ENCODE assay signal across 19 cellular contexts in the genomic region with DNA sequence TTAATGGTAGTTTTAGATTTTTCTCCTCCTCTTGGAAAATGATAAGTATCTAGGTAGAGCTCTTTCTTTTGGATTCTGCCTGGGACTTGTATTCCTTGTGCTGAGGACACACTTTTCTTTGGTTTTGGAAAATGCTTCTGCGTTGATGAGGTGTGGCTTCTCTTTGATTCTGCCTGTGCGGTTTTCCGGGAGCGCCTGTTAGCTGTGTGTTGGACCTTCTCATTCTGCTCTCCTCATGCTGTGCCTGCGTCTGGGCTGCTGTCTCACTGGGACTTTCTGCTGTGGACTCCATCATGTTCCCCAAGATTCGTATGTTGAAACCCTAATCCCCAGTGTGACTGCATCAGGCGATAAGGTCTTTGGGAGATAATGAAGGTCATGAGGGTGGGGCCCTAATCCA. TPM values are rescaled to one million over a fixed set of nuclear protein-coding genes. Genes with fewer than 3 reads are reported as not detected.
DNase-seq lines count a peak whose midpoint lies in the region; ATAC-seq, FAIRE-seq and TF ChIP-seq lines count a peak whose summit lies in the region.
"Had no signal": no experiment of that assay in that cellular context is flagged by ENCODE, and none has a peak within 500 bp of the region (broad histone marks: within the 10 kb centered on the region; RNA-seq: fewer than 3 reads in every experiment).

No MANE protein-coding gene starts in this region.

- H3K9me3 ChIP-seq in left ventricle myocardium inferior (replicated peaks) (peaks cover 14% of the 10 kb centered on the region), HepG2 (ENCODE audit: low read length) (peaks cover 16% of the 10 kb centered on the region), aorta (ENCODE audit: control insufficient read depth, low read length) (peaks cover 5% of the 10 kb centered on the region)

- no peaks in the 10 kb centered on the region for H3K4me1 Mint-ChIP-seq in chondrocyte (ENCODE audit: low read depth)
- H3K4me1 Mint-ChIP-seq: IgD-negative memory B cell had no signal

- BruUV-seq in HepG2 (replicated peaks; lab: Mats Ljungman, UMichigan), result no TSS peak

- H4K20me1 ChIP-seq in HepG2 (ENCODE audit: insufficient read depth, low read length), result no peaks in the 10 kb centered on the region
- H4K20me1 ChIP-seq: BLaER1 had no signal

- H3K4me3 ChIP-seq in left ventricle myocardium inferior, result no peak overlapping the region
- no peak overlapping the region for H3K4me3 ChIP-seq in HepG2 (replicated peaks in 1 of 3; ENCODE audit: insufficient read depth in 1 of 3, low read depth in 2 of 3, low read length in 3 of 3)
- no peak overlapping the region for H3K4me3 ChIP-seq in aorta (ENCODE audit: low read length in 2 of 2)
- H3K4me3 ChIP-seq: BLaER1, GM23248 had no signal

- no peaks in the 10 kb centered on the region for H3K79me2 ChIP-seq in HepG2 (ENCODE audit: insufficient read depth, low read length)

- no peaks in the 10 kb centered on the region for H3K27me3 Mint-ChIP-seq in chondrocyte (ENCODE audit: low read depth)
- H3K27me3 Mint-ChIP-seq: IgD-negative memory B cell had no signal

- CTCF ChIA-PET in HepG2 (lab: Yijun Ruan, JAX; ENCODE audit: low intra/inter-chr PET ratio, low total read pairs), result no interaction called here

- no peaks in the 10 kb centered on the region for H3K27me3 ChIP-seq in left ventricle myocardium inferior (ENCODE audit: low read depth)
- no peaks in the 10 kb centered on the region for H3K27me3 ChIP-seq in HepG2 (ENCODE audit: control insufficient read depth in 1 of 2, insufficient read depth in 2 of 2, low read length in 2 of 2)
- no peaks in the 10 kb centered on the region for H3K27me3 ChIP-seq in aorta (ENCODE audit: control insufficient read depth in 1 of 2, insufficient read depth in 2 of 2, low read length in 1 of 2)
- H3K27me3 ChIP-seq: BLaER1 had no signal

- peaks cover 29% of the 10 kb centered on the region for H3K36me3 Mint-ChIP-seq in chondrocyte (ENCODE audit: low read depth)

- H3K4me1 ChIP-seq in left ventricle myocardium inferior, result no peaks in the 10 kb centered on the region
- 0 out of 2 replicates have a peak, but pooled peaks cover 6% of the 10 kb centered on the region for H3K4me1 ChIP-seq in HepG2 (ENCODE audit: insufficient read depth, low read length)
- no peaks in the 10 kb centered on the region for H3K4me1 ChIP-seq in aorta (ENCODE audit: control insufficient read depth in 1 of 2, insufficient read depth in 2 of 2, low read length in 2 of 2)

- peak; percentile 51 for DNase-seq in cardiac septum (ENCODE audit: low spot score)
- no peak for DNase-seq in left ventricle myocardium inferior
- peak; percentile 51 for DNase-seq in chondrocyte (ENCODE audit: low spot score)
- DNase-seq in HepG2 (ENCODE audit: low spot score), result no peak
- DNase-seq in aorta, result peak; percentile 20 to 21
- no peak for DNase-seq in activated naive CD4-positive, alpha-beta T cell treated with Interleukin-2 at 50 U/mL for 16 hours
- no peak for DNase-seq in NAMALWA (ENCODE audit: low spot score)
- DNase-seq in effector CD4-positive, alpha-beta T cell, result no peak
- DNase-seq: 8988T; Calu3; CD8-positive, alpha-beta T cell; DMS79 treated with DMSO at 0.1 percent for 48 hours; GF-D8; GM23248; H7 had no signal

- ATAC-seq in HepG2 (no peak), aorta (ENCODE audit: low FRiP score) (no peak)
- ATAC-seq: CD8-positive, alpha-beta T cell; HCT116 had no signal

- intact Hi-C loops in cardiac septum (cut with DNase I) (no loop called here), left ventricle myocardium inferior (cut with micrococcal nuclease) (no loop called here), HepG2 (cut with micrococcal nuclease; ENCODE audit: unreplicated experiment) (no loop called here), aorta (cut with DNase I) (no loop called here)

- H3K4me3 Mint-ChIP-seq in chondrocyte (ENCODE audit: unreplicated experiment), result no peak overlapping the region
- H3K4me3 Mint-ChIP-seq: CD8-positive, alpha-beta T cell; IgD-negative memory B cell had no signal

- H3K36me3 ChIP-seq in left ventricle myocardium inferior (peaks cover 70% of the 10 kb centered on the region), HepG2 (replicated peaks in 1 of 2; ENCODE audit: control insufficient read depth in 1 of 2, insufficient read depth in 2 of 2, low read length in 2 of 2) (peaks cover 8 to 21% of the 10 kb centered on the region in 2 experiments; a peak in 4 of 5 replicates), aorta (ENCODE audit: control insufficient read depth in 1 of 2, insufficient read depth in 2 of 2, low read length in 1 of 2) (peaks cover 0 to 6% of the 10 kb centered on the region in 2 donors)

- H3K9me3 Mint-ChIP-seq in chondrocyte (ENCODE audit: low read depth), result peaks cover 10% of the 10 kb centered on the region
- H3K9me3 Mint-ChIP-seq: CD8-positive, alpha-beta T cell had no signal

- no peak overlapping the region for H3K27ac Mint-ChIP-seq in chondrocyte (ENCODE audit: unreplicated experiment)
- H3K27ac Mint-ChIP-seq: CD8-positive, alpha-beta T cell had no signal

- no peak for TF ChIP-seq RAD21 in HepG2 (CRISPR knock-in tag; IDR thresholded peaks at IDR 0.05)

- no peak for TF ChIP-seq CTCF in left ventricle myocardium inferior (IDR thresholded peaks at IDR 0.05; ENCODE audit: borderline replicate concordance)
- no peak for TF ChIP-seq CTCF in chondrocyte (IDR thresholded peaks at IDR 0.05)
- no peak for TF ChIP-seq CTCF in HepG2 (CRISPR knock-in tag; IDR thresholded peaks at IDR 0.05)

- 100% methylated on average over 6 of the region's 7 CpGs for WGBS in HepG2 (ENCODE audit: low lambda C conversion rate)
- 97 to 98% methylated on average over 7 of the region's 7 CpGs for WGBS in aorta, 2 donors

- in situ Hi-C loops in HepG2 (cut with HindIII; ENCODE audit: extremely low pct_ligation_motif_present, low pct_unique_long_range_greater_than_20kb), result no loop called here

- H3K9ac ChIP-seq in HepG2 (ENCODE audit: insufficient read depth, low read depth, low read length), result no peak overlapping the region
- H3K9ac ChIP-seq: BLaER1, GM23248 had no signal

- H3K4me2 ChIP-seq in HepG2 (ENCODE audit: low read depth, low read length), result no peak overlapping the region
- H3K4me2 ChIP-seq: BLaER1 had no signal

- POLR2A ChIA-PET in HepG2 (lab: Yijun Ruan, JAX), result no interaction called here

- TF ChIP-seq EP300 in HepG2 (IDR thresholded peaks at IDR 0.05; ENCODE audit: low read depth in 2 of 2, low read length in 2 of 2), result no peak
- no peak for TF ChIP-seq EP300 in HepG2 (CRISPR knock-in tag; IDR thresholded peaks at IDR 0.05; ENCODE audit: borderline replicate concordance)

- H3K27ac ChIP-seq in left ventricle myocardium inferior (replicated peaks) (no peak overlapping the region), HepG2 (ENCODE audit: extremely low read length, insufficient read depth, low read length) (no peak overlapping the region), aorta (ENCODE audit: low read depth in 1 of 2, low read length in 2 of 2) (no peak overlapping the region)
- H3K27ac ChIP-seq: BLaER1, GM23248 had no signal

- no peak for TF ChIP-seq POLR2A in HepG2 (IDR thresholded peaks at IDR 0.05; ENCODE audit: insufficient read depth in 1 of 2, low read depth in 2 of 2, low read length in 2 of 2)

- no peak for FAIRE-seq in HepG2 (lab: Jason Lieb, UNC)
- FAIRE-seq: HTR-8/SVneo had no signal

- H2AFZ ChIP-seq in HepG2 (ENCODE audit: low read length), result no peak overlapping the region
- H2AFZ ChIP-seq: GM23248 had no signal

RNA-seq across cellular contexts. Expression of a gene that starts 21.0 kb away (rescaled TPM):
- 11.5 TPM for total RNA-seq in cardiac septum
- total RNA-seq in left ventricle myocardium inferior, result 11.7 TPM
- 25.0 to 25.7 TPM (median 25.3 TPM) in 3 replicates for total RNA-seq in chondrocyte
- 31.4 and 43.4 TPM in 2 replicates for total RNA-seq in HepG2 (2016; rRNA removed; fragmentation: Illumina TruSeq; extraction: Trizol)
- 9.1 and 10.6 TPM in 2 replicates for total RNA-seq in HepG2 (2016; cell fraction: cytosol; rRNA removed; fragmentation: Illumina TruSeq; extraction: Trizol; ENCODE audit: low read depth)
- total RNA-seq in HepG2 (2016; cell fraction: insoluble cytoplasmic fraction; rRNA removed; fragmentation: Illumina TruSeq; extraction: Trizol), result 30.8 and 45.5 TPM in 2 replicates
- 23.1 and 25.3 TPM in 2 replicates for total RNA-seq in HepG2 (2016; cell fraction: membrane; rRNA removed; fragmentation: Illumina TruSeq; extraction: Trizol)
- 12.4 and 14.4 TPM in 2 replicates for total RNA-seq in HepG2 (2016; cell fraction: nucleus; rRNA removed; fragmentation: Illumina TruSeq; extraction: Trizol)
- 18.7 and 21.6 TPM in 2 replicates for polyA plus RNA-seq in HepG2 (2011; rRNA removed)
- polyA plus RNA-seq in HepG2 (2011; cell fraction: cytosol; rRNA removed), result 19.8 and 22.2 TPM in 2 replicates
- polyA plus RNA-seq in HepG2 (2011; cell fraction: nucleus; rRNA removed), result 12.8 and 14.0 TPM in 2 replicates
- 13.3 and 16.8 TPM in 2 replicates for polyA plus RNA-seq in HepG2 (2012)
- polyA plus RNA-seq in HepG2 (2016; cell fraction: cytosol; fragmentation: Illumina TruSeq; extraction: Trizol; ENCODE audit: low read depth), result 4.2 and 5.1 TPM in 2 replicates
- 37.9 and 38.1 TPM in 2 replicates for polyA plus RNA-seq in HepG2 (2016; cell fraction: insoluble cytoplasmic fraction; fragmentation: Illumina TruSeq; extraction: Trizol; ENCODE audit: low read depth)
- polyA plus RNA-seq in HepG2 (2016; cell fraction: membrane; fragmentation: Illumina TruSeq; extraction: Trizol; ENCODE audit: low read depth), result 11.1 and 13.7 TPM in 2 replicates
- 24.6 and 27.6 TPM in 2 replicates for polyA plus RNA-seq in HepG2 (2016; cell fraction: nucleus; fragmentation: Illumina TruSeq; extraction: Trizol; ENCODE audit: insufficient read depth, low read depth)
- 23.0 and 28.7 TPM in 2 replicates for polyA minus RNA-seq in HepG2 (2011; rRNA and poly(A)+ RNA removed; ENCODE audit: low replicate concordance)
- 11.2 and 12.0 TPM in 2 replicates for polyA minus RNA-seq in HepG2 (2011; cell fraction: cytosol; rRNA and poly(A)+ RNA removed)
- polyA minus RNA-seq in HepG2 (2011; cell fraction: nucleus; rRNA and poly(A)+ RNA removed), result 6.7 and 8.5 TPM in 2 replicates
- 10 to 100 TPM; 16.7 to 19.8 TPM for total RNA-seq in aorta
- 10 to 100 TPM; 12.6 to 15.6 TPM for polyA plus RNA-seq in aorta

RNA-seq across cellular contexts. Expression of a gene that starts 21.8 kb away (rescaled TPM):
- 2.9 TPM for total RNA-seq in cardiac septum
- 3.3 TPM for total RNA-seq in left ventricle myocardium inferior
- 5.8 to 8.2 TPM (median 7.3 TPM) in 3 replicates for total RNA-seq in chondrocyte
- 8.7 and 9.3 TPM in 2 replicates for total RNA-seq in HepG2 (2016; rRNA removed; fragmentation: Illumina TruSeq; extraction: Trizol)
- total RNA-seq in HepG2 (2016; cell fraction: cytosol; rRNA removed; fragmentation: Illumina TruSeq; extraction: Trizol; ENCODE audit: low read depth), result 1.4 and 1.6 TPM in 2 replicates
- total RNA-seq in HepG2 (2016; cell fraction: insoluble cytoplasmic fraction; rRNA removed; fragmentation: Illumina TruSeq; extraction: Trizol), result 8.7 and 9.2 TPM in 2 replicates
- total RNA-seq in HepG2 (2016; cell fraction: membrane; rRNA removed; fragmentation: Illumina TruSeq; extraction: Trizol), result 4.1 and 4.7 TPM in 2 replicates
- 5.0 and 6.1 TPM in 2 replicates for total RNA-seq in HepG2 (2016; cell fraction: nucleus; rRNA removed; fragmentation: Illumina TruSeq; extraction: Trizol)
- polyA plus RNA-seq in HepG2 (2011; rRNA removed), result 4.6 and 4.8 TPM in 2 replicates
- 3.6 and 3.7 TPM in 2 replicates for polyA plus RNA-seq in HepG2 (2011; cell fraction: cytosol; rRNA removed)
- 7.8 and 8.5 TPM in 2 replicates for polyA plus RNA-seq in HepG2 (2011; cell fraction: nucleus; rRNA removed)
- 3.3 and 3.7 TPM in 2 replicates for polyA plus RNA-seq in HepG2 (2012)
- polyA plus RNA-seq in HepG2 (2016; cell fraction: cytosol; fragmentation: Illumina TruSeq; extraction: Trizol; ENCODE audit: low read depth), result 0.69 and 0.75 TPM in 2 replicates
- polyA plus RNA-seq in HepG2 (2016; cell fraction: insoluble cytoplasmic fraction; fragmentation: Illumina TruSeq; extraction: Trizol; ENCODE audit: low read depth), result 6.4 and 7.8 TPM in 2 replicates
- 1.5 and 1.9 TPM in 2 replicates for polyA plus RNA-seq in HepG2 (2016; cell fraction: membrane; fragmentation: Illumina TruSeq; extraction: Trizol; ENCODE audit: low read depth)
- polyA plus RNA-seq in HepG2 (2016; cell fraction: nucleus; fragmentation: Illumina TruSeq; extraction: Trizol; ENCODE audit: insufficient read depth, low read depth), result 17.0 and 22.7 TPM in 2 replicates
- 3.1 and 7.0 TPM in 2 replicates for polyA minus RNA-seq in HepG2 (2011; rRNA and poly(A)+ RNA removed; ENCODE audit: low replicate concordance)
- polyA minus RNA-seq in HepG2 (2011; cell fraction: cytosol; rRNA and poly(A)+ RNA removed), result 1.3 and 2.0 TPM in 2 replicates
- polyA minus RNA-seq in HepG2 (2011; cell fraction: nucleus; rRNA and poly(A)+ RNA removed), result 2.4 and 3.9 TPM in 2 replicates
- 10 to 100 TPM in 1 of 2 donors, 1 to 10 TPM in 1; 5.7 to 10.2 TPM for total RNA-seq in aorta
- 1 to 10 TPM; 4.3 to 8.1 TPM for polyA plus RNA-seq in aorta

RNA-seq across cellular contexts. Expression of a gene that starts 22.1 kb away (rescaled TPM):
- 32.0 TPM for total RNA-seq in cardiac septum
- total RNA-seq in left ventricle myocardium inferior, result 32.2 TPM
- total RNA-seq in chondrocyte, result 37.4 to 40.6 TPM (median 37.6 TPM) in 3 replicates
- 20.4 and 33.8 TPM in 2 replicates for total RNA-seq in HepG2 (2016; rRNA removed; fragmentation: Illumina TruSeq; extraction: Trizol)
- 4.7 and 5.7 TPM in 2 replicates for total RNA-seq in HepG2 (2016; cell fraction: cytosol; rRNA removed; fragmentation: Illumina TruSeq; extraction: Trizol; ENCODE audit: low read depth)
- total RNA-seq in HepG2 (2016; cell fraction: insoluble cytoplasmic fraction; rRNA removed; fragmentation: Illumina TruSeq; extraction: Trizol), result 17.2 and 21.3 TPM in 2 replicates
- 17.1 and 18.2 TPM in 2 replicates for total RNA-seq in HepG2 (2016; cell fraction: membrane; rRNA removed; fragmentation: Illumina TruSeq; extraction: Trizol)
- total RNA-seq in HepG2 (2016; cell fraction: nucleus; rRNA removed; fragmentation: Illumina TruSeq; extraction: Trizol), result 17.8 and 20.6 TPM in 2 replicates
- 19.0 and 30.1 TPM in 2 replicates for polyA plus RNA-seq in HepG2 (2011; rRNA removed)
- 11.3 and 14.0 TPM in 2 replicates for polyA plus RNA-seq in HepG2 (2011; cell fraction: cytosol; rRNA removed)
- 34.2 TPM in 2 replicates for polyA plus RNA-seq in HepG2 (2011; cell fraction: nucleus; rRNA removed)
- polyA plus RNA-seq in HepG2 (2012), result 18.2 and 19.8 TPM in 2 replicates
- polyA plus RNA-seq in HepG2 (2016; cell fraction: cytosol; fragmentation: Illumina TruSeq; extraction: Trizol; ENCODE audit: low read depth), result 5.7 and 6.7 TPM in 2 replicates
- polyA plus RNA-seq in HepG2 (2016; cell fraction: insoluble cytoplasmic fraction; fragmentation: Illumina TruSeq; extraction: Trizol; ENCODE audit: low read depth), result 33.6 and 43.4 TPM in 2 replicates
- polyA plus RNA-seq in HepG2 (2016; cell fraction: membrane; fragmentation: Illumina TruSeq; extraction: Trizol; ENCODE audit: low read depth), result 16.8 and 19.5 TPM in 2 replicates
- 33.5 and 33.9 TPM in 2 replicates for polyA plus RNA-seq in HepG2 (2016; cell fraction: nucleus; fragmentation: Illumina TruSeq; extraction: Trizol; ENCODE audit: insufficient read depth, low read depth)
- polyA minus RNA-seq in HepG2 (2011; rRNA and poly(A)+ RNA removed; ENCODE audit: low replicate concordance), result 21.1 and 36.0 TPM in 2 replicates
- polyA minus RNA-seq in HepG2 (2011; cell fraction: cytosol; rRNA and poly(A)+ RNA removed), result 17.0 and 22.2 TPM in 2 replicates
- 32.4 and 38.9 TPM in 2 replicates for polyA minus RNA-seq in HepG2 (2011; cell fraction: nucleus; rRNA and poly(A)+ RNA removed)
- total RNA-seq in aorta, result 10 to 100 TPM; 47.8 to 53.6 TPM
- 1 to 10 TPM; 8.1 to 8.5 TPM for polyA plus RNA-seq in aorta

Comparison
In these comparisons a context has a peak if more than half of its experiments do, and no peak if none do; other contexts are left out.
1. DNase-seq: peak in cardiac septum (single experiment), chondrocyte (single experiment) and aorta (2 of 2); none in left ventricle myocardium inferior (single experiment), HepG2 (single experiment), activated naive CD4-positive, alpha-beta T cell treated with Interleukin-2 at 50 U/mL for 16 hours (single experiment), NAMALWA (single experiment) and effector CD4-positive, alpha-beta T cell (single experiment).